Comparison of ENCODE assay signal across 14 cellular contexts in the genomic region with DNA sequence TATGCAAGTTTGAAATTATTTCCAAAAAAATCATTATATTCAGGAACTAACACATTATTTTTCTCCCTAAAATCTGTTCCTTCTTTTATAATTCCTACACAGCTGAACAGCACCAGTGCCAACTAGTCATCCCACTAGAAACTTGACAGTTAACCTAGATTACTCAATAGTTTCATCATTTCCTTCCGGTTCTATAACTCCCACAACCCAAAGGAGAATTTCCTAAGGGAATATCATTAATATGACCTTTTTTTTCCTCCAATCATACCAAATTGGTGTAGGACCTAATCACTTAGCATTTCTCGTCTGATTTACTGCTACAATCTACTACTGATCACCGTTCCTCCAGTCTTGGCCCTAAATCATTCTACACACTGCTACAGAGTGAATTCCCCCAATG. TPM values are rescaled to one million over a fixed set of nuclear protein-coding genes. Genes with fewer than 3 reads are reported as not detected.
A peak's percentile ranks its signal among the peaks of the same experiment; 100 is the strongest.
DNase-seq lines count a peak whose midpoint lies in the region; ATAC-seq and TF ChIP-seq lines count a peak whose summit lies in the region.
"Had no signal": no experiment of that assay in that cellular context is flagged by ENCODE, and none has a peak within 500 bp of the region (broad histone marks: within the 10 kb centered on the region; RNA-seq: fewer than 3 reads in every experiment).

No MANE protein-coding gene starts in this region.

- H3K27ac ChIP-seq in WERI-Rb-1 = no peak overlapping the region
- H3K27ac ChIP-seq: esophagus squamous epithelium had no signal

- peak; percentile 77 for ATAC-seq in omental fat pad (ENCODE audit: low FRiP score)
- ATAC-seq in GM19397 (IDR thresholded peaks at IDR 0.05; ENCODE audit: unreplicated experiment) = no peak
- ATAC-seq: stimulated activated naive CD8-positive, alpha-beta T cell treated with anti-CD3 and anti-CD28 coated beads, Interleukin-15, amount 100 ng/mL, for 72 hours had no signal

- peak; percentile 73 for DNase-seq in EL
- peak; percentile 60 for DNase-seq in NCI-H226
- DNase-seq in epithelial cell of esophagus (ENCODE audit: low read depth) = peak; percentile 78
- DNase-seq in omental fat pad (ENCODE audit: low spot score) = no peak
- DNase-seq in ecto neural progenitor cell (ENCODE audit: low spot score) = no peak
- DNase-seq in activated T-cell treated with anti-CD3 and anti-CD28 coated beads for 4 hours = no peak
- no peak for DNase-seq in WERI-Rb-1
- DNase-seq: activated CD4-positive, alpha-beta T cell treated with anti-CD3 and anti-CD28 coated beads, Interleukin-2, amount 50 U/mL, for 48 hours; DMS53; esophagus squamous epithelium; NCI-H1930; stimulated activated naive CD8-positive, alpha-beta T cell treated with anti-CD3 and anti-CD28 coated beads, Interleukin-15, amount 100 ng/mL, for 72 hours had no signal

- no peaks in the 10 kb centered on the region for H3K9me3 ChIP-seq in WERI-Rb-1 (ENCODE audit: severe bottlenecking)
- H3K9me3 ChIP-seq: esophagus squamous epithelium, HAP-1 had no signal

- TF ChIP-seq CTCF in epithelial cell of esophagus (IDR thresholded peaks at IDR 0.05; ENCODE audit: insufficient read depth, low read depth, low read length, missing control alignments) (no peak), omental fat pad (IDR thresholded peaks at IDR 0.05) (no peak), WERI-Rb-1 (IDR thresholded peaks at IDR 0.05; ENCODE audit: low read depth, low read length) (no peak)

- H3K36me3 ChIP-seq in WERI-Rb-1 = no peaks in the 10 kb centered on the region; the same call in 1 of the 2 replicates

- no peak overlapping the region for H3K4me3 ChIP-seq in epithelial cell of esophagus (ENCODE audit: low read length)
- H3K4me3 ChIP-seq in WERI-Rb-1 (ENCODE audit: low read depth, low read length) = no peak overlapping the region
- H3K4me3 ChIP-seq: esophagus squamous epithelium, HAP-1 had no signal

- no peaks in the 10 kb centered on the region for H3K27me3 ChIP-seq in WERI-Rb-1 (ENCODE audit: insufficient read depth, low read depth, severe bottlenecking)
- H3K27me3 ChIP-seq: esophagus squamous epithelium had no signal

RNA-seq across cellular contexts. Expression of gene WDFY3, which starts 45.9 kb away (rescaled TPM):
- total RNA-seq in omental fat pad = 100 to 1,000 TPM in 2 of 4 donors, 10 to 100 TPM in 2; 77.9 to 149 (median 98.3) TPM

Comparison
In these comparisons a context has a peak if more than half of its experiments do, and no peak if none do; other contexts are left out.
1. DNase-seq: peak in EL (single experiment), NCI-H226 (single experiment) and epithelial cell of esophagus (single experiment); none in omental fat pad (single experiment), ecto neural progenitor cell (single experiment), activated T-cell treated with anti-CD3 and anti-CD28 coated beads for 4 hours (single experiment) and WERI-Rb-1 (single experiment).